17 cellular contexts compared by ENCODE assay signal in genomic region chr16:15881794-15882379, GRCh38. TPM values are rescaled to one million over a fixed set of nuclear protein-coding genes. Genes with fewer than 3 reads are reported as not detected.
DNase-seq lines count a peak whose midpoint lies in the region; ATAC-seq and TF ChIP-seq lines count a peak whose summit lies in the region.
"Had no signal": no experiment of that assay in that cellular context is flagged by ENCODE, and none has a peak within 500 bp of the region (broad histone marks: within the 10 kb centered on the region; RNA-seq: fewer than 3 reads in every experiment).

No MANE protein-coding gene starts in this region.

- H3F3A ChIP-seq in GM23248 (ENCODE audit: insufficient read depth) = peaks cover 39% of the 10 kb centered on the region
- peaks cover 51% of the 10 kb centered on the region for H3F3A ChIP-seq in PC-9 (ENCODE audit: insufficient read depth, low read depth)

- peaks cover 83% of the 10 kb centered on the region for H3K79me2 ChIP-seq in GM23248 (ENCODE audit: insufficient read depth)
- H3K79me2 ChIP-seq in PC-9 (ENCODE audit: low read depth) = peaks cover 85% of the 10 kb centered on the region

- no peak overlapping the region for H3K9ac ChIP-seq in GM23248
- H3K9ac ChIP-seq: BLaER1 treated with 17β-estradiol and CSF1 and Interleukin-3, amounts not matched to agents 10 nM and 100 nM had no signal

- POLR2A ChIA-PET in PC-9 (lab: Charles Lee; ENCODE audit: unreplicated experiment) = no interaction called here

- H3K9me2 ChIP-seq in GM23248 (ENCODE audit: insufficient read depth) (no peaks in the 10 kb centered on the region), PC-9 (ENCODE audit: insufficient read depth) (no peaks in the 10 kb centered on the region)

- in situ Hi-C loops in GM23248 (cut with MboI) = no loop called here

- H3K4me1 ChIP-seq in GM23248 (ENCODE audit: insufficient read depth) = peaks cover 41% of the 10 kb centered on the region
- H3K4me1 ChIP-seq in PC-9 (replicated peaks; ENCODE audit: insufficient read depth) = peaks cover 59% of the 10 kb centered on the region
- peaks cover 46% of the 10 kb centered on the region for H3K4me1 ChIP-seq in psoas muscle
- H3K4me1 ChIP-seq in left lung = peaks cover 3 to 26% of the 10 kb centered on the region in 2 donors

- ATAC-seq in psoas muscle (no peak), left lung (no peak), HG02678 (IDR thresholded peaks at IDR 0.05; ENCODE audit: unreplicated experiment) (no peak)
- ATAC-seq: GM12878, GM23338 had no signal

- H3K27ac ChIP-seq in GM23248 (0 out of 2 replicates have a peak overlapping the region, but pooled peaks have one; percentile 95), PC-9 (peak overlapping the region; percentile 96; the same call in 1 of the 2 replicates), epithelial cell of prostate (peak overlapping the region; percentile 88), psoas muscle (peak overlapping the region; percentile 1), left lung (no peak overlapping the region)
- H3K27ac ChIP-seq: BLaER1 treated with 17β-estradiol and CSF1 and Interleukin-3, amounts not matched to agents 10 nM and 100 nM had no signal

- no peak for TF ChIP-seq CTCF in PC-9 (conservative IDR thresholded peaks at IDR 0.05)
- no peak for TF ChIP-seq CTCF in psoas muscle (IDR thresholded peaks at IDR 0.05)
- TF ChIP-seq CTCF in left lung (IDR thresholded peaks at IDR 0.05) = no peak

- H3K9me3 ChIP-seq in GM23248 (ENCODE audit: low read depth) (no peaks in the 10 kb centered on the region), PC-9 (ENCODE audit: insufficient read depth, low read depth) (no peaks in the 10 kb centered on the region), psoas muscle (no peaks in the 10 kb centered on the region), left lung (no peaks in the 10 kb centered on the region)
- H3K9me3 ChIP-seq: BLaER1 treated with 17β-estradiol and CSF1 and Interleukin-3, amounts not matched to agents 10 nM and 100 nM had no signal

- DNase-seq in GM23248 (no peak), PC-9 (no peak), epithelial cell of prostate (ENCODE audit: low read depth, low spot score) (no peak), psoas muscle (peak in 1 of 2 donors; percentile 25), left lung (no peak)
- no peak for DNase-seq in stimulated activated CD4-positive, alpha-beta T cell treated with anti-CD3 and anti-CD28 coated beads, Interleukin-4, amount 100 ng/mL, for 1 hour
- DNase-seq: Calu3; CD4-positive, alpha-beta T cell; DMS 273 treated with DMSO at 0.1 percent for 48 hours; DMS79; H7 had no signal

- WGBS in GM23248 (ENCODE audit: low coverage in 1 of 2, low lambda C conversion rate in 2 of 2, missing lambda C conversion rate in 2 of 2), 2 experiments = 98% methylated on average over 13 of the region's 13 CpGs
- WGBS in psoas muscle, 3 donors = 90 to 96% (median 92%) methylated on average over 13 of the region's 13 CpGs

- CTCF ChIA-PET in PC-9 (lab: Charles Lee) = no interaction called here

- no TSS peak for BruUV-seq in PC-9 (replicated peaks; lab: Mats Ljungman, UMichigan)

- H3K36me3 ChIP-seq in GM23248 (ENCODE audit: low read depth) (0 out of 2 replicates have a peak, but pooled peaks cover 9% of the 10 kb centered on the region), PC-9 (ENCODE audit: low read depth) (peaks cover 51% of the 10 kb centered on the region), psoas muscle (ENCODE audit: insufficient read depth in 1 of 2, low read depth in 1 of 2) (peaks cover 0 to 57% of the 10 kb centered on the region in 2 donors), left lung (peaks cover 0 to 46% of the 10 kb centered on the region in 2 donors)

- intact Hi-C loops in PC-9 (cut with micrococcal nuclease; ENCODE audit: unreplicated experiment) (no loop called here), psoas muscle (cut with DNase I) (loop anchor here in 1 of 2 donors (10.0 kb wide), 1 partner anchor 57 kb away; no protein-coding TSS in a partner anchor), left lung (cut with DNase I) (no loop called here)

- H3K4me3 ChIP-seq in GM23248 (no peak overlapping the region), PC-9 (no peak overlapping the region), psoas muscle (no peak overlapping the region), left lung (no peak overlapping the region)
- H3K4me3 ChIP-seq: BLaER1 treated with 17β-estradiol and CSF1 and Interleukin-3, amounts not matched to agents 10 nM and 100 nM; GM12878; GM23338 had no signal

- H3K4me2 ChIP-seq in GM23248 (ENCODE audit: unreplicated experiment) (no peak overlapping the region), PC-9 (no peak overlapping the region)
- H3K4me2 ChIP-seq: BLaER1 treated with 17β-estradiol and CSF1 and Interleukin-3, amounts not matched to agents 10 nM and 100 nM; GM23338 had no signal

- H3K27me3 ChIP-seq in GM23248 (replicated peaks; ENCODE audit: insufficient read depth) = no peaks in the 10 kb centered on the region
- H3K27me3 ChIP-seq in PC-9 (ENCODE audit: insufficient read depth, low read depth) = no peaks in the 10 kb centered on the region
- H3K27me3 ChIP-seq in psoas muscle (ENCODE audit: insufficient read depth in 3 of 3, low read length in 2 of 3) = no peaks in the 10 kb centered on the region
- H3K27me3 ChIP-seq in left lung = no peaks in the 10 kb centered on the region
- H3K27me3 ChIP-seq: BLaER1 treated with 17β-estradiol and CSF1 and Interleukin-3, amounts not matched to agents 10 nM and 100 nM had no signal

- H2AFZ ChIP-seq in GM23248 = no peak overlapping the region
- no peak overlapping the region for H2AFZ ChIP-seq in PC-9
- H2AFZ ChIP-seq: GM23338 had no signal

- H4K20me1 ChIP-seq in GM23248 (ENCODE audit: insufficient read depth) = no peaks in the 10 kb centered on the region
- H4K20me1 ChIP-seq in PC-9 (ENCODE audit: insufficient read depth) = no peaks in the 10 kb centered on the region

RNA-seq across cellular contexts. Expression of gene CEP20, which starts 6.5 kb away (rescaled TPM):
- 60.3 and 63.9 TPM in 2 replicates for total RNA-seq in GM23248 (2014; rRNA removed; shearing (Covaris generic))
- 53.8 and 56.1 TPM in 2 replicates for polyA plus RNA-seq in GM23248 (2016; fragmentation: Nextera tagmentation; extraction: Ambion mirVana)
- 93.4 and 125 TPM in 2 replicates for total RNA-seq in PC-9 (2021)
- 10 to 100 TPM; 38.1 to 67.1 (median 56.0) TPM for total RNA-seq in psoas muscle
- 10 to 100 TPM; 33.0 to 98.9 (median 33.5) TPM for polyA plus RNA-seq in psoas muscle
- 10 to 100 TPM; 22.7 to 26.2 TPM for total RNA-seq in left lung

RNA-seq across cellular contexts. Expression of gene MYH11, which starts 25.1 kb away (rescaled TPM):
- total RNA-seq in GM23248 (2014; rRNA removed; shearing (Covaris generic)) = not detected in 2 replicates
- polyA plus RNA-seq in GM23248 (2016; fragmentation: Nextera tagmentation; extraction: Ambion mirVana) (0.15 and 0.79 TPM in 2 replicates), psoas muscle (10 to 100 TPM in 1 of 3 donors, 1 to 10 TPM in 2; 6.1 to 15.0 (median 8.0) TPM)
- total RNA-seq in PC-9 (2021) (0.11 and 0.43 TPM in 2 replicates), psoas muscle (10 to 100 TPM in 3 of 4 donors, 1 to 10 TPM in 1; 8.4 to 26.4 (median 15.2) TPM), left lung (10 to 100 TPM; 47.3 to 94.8 TPM)
- total RNA-seq: CD4-positive, alpha-beta T cell; G401; H7; HT-29 had no signal

Comparison
In these comparisons a context has a peak if more than half of its experiments do, and no peak if none do; other contexts are left out.
1. H3K27ac ChIP-seq: peak in GM23248 (single experiment), PC-9 (single experiment), epithelial cell of prostate (single experiment) and psoas muscle (single experiment); none in left lung (0 of 2).